ENCODE assay signal across 24 cellular contexts in genomic region chr22:26016916-26017315, GRCh38.
"Had no signal": no experiment of that assay in that cellular context is flagged by ENCODE, and none has a peak within 500 bp of the region (broad histone marks: within the 10 kb centered on the region; RNA-seq: fewer than 3 reads in every experiment).

No MANE protein-coding gene starts in this region.

- H3K27ac ChIP-seq: coronary artery, dorsolateral prefrontal cortex, esophagus muscularis mucosa, heart right ventricle, left lung, lower lobe of right lung had no signal

- H3K36me3 Mint-ChIP-seq: mesothelial cell of epicardium, naive B cell had no signal

- H3K4me1 ChIP-seq: esophagus muscularis mucosa, gastrocnemius medialis, heart right ventricle, left lung, lower lobe of right lung had no signal

- H3K4me3 Mint-ChIP-seq: mesothelial cell of epicardium, naive B cell had no signal

- H3K27me3 ChIP-seq: dorsolateral prefrontal cortex, gastrocnemius medialis, heart right ventricle had no signal

- DNase-seq: dermis blood vessel endothelial cell; dorsolateral prefrontal cortex; effector CD4-positive, alpha-beta T cell; effector memory CD4-positive, alpha-beta T cell; foreskin melanocyte; gastrocnemius medialis; glutamatergic neuron; head of caudate nucleus; heart right ventricle; hippocampal formation; left cardiac atrium; left lung; left ventricle myocardium superior; lower lobe of right lung; mesenchymal stem cell; mucosa of descending colon; naive B cell had no signal

- H3K9me3 ChIP-seq: esophagus muscularis mucosa, gastrocnemius medialis, lower lobe of right lung, mucosa of descending colon had no signal

- H3K27ac Mint-ChIP-seq: mesothelial cell of epicardium, naive B cell had no signal

- ATAC-seq: gastrocnemius medialis, heart right ventricle, left cardiac atrium, left lung, left ventricle myocardium superior, lower lobe of right lung, mucosa of descending colon had no signal

- H3K9me3 Mint-ChIP-seq: mesothelial cell of epicardium had no signal

- H3K36me3 ChIP-seq: esophagus muscularis mucosa, gastrocnemius medialis, left lung, lower lobe of right lung had no signal

- H3K4me1 Mint-ChIP-seq: mesothelial cell of epicardium, naive B cell had no signal

- H3K4me3 ChIP-seq: coronary artery, dorsolateral prefrontal cortex, esophagus muscularis mucosa, gastrocnemius medialis, heart right ventricle, left lung, lower lobe of right lung, mucosa of descending colon had no signal

- FAIRE-seq: colon, endothelial cell of umbilical vein, islet of Langerhans, keratinocyte had no signal
